In the genomic region with DNA sequence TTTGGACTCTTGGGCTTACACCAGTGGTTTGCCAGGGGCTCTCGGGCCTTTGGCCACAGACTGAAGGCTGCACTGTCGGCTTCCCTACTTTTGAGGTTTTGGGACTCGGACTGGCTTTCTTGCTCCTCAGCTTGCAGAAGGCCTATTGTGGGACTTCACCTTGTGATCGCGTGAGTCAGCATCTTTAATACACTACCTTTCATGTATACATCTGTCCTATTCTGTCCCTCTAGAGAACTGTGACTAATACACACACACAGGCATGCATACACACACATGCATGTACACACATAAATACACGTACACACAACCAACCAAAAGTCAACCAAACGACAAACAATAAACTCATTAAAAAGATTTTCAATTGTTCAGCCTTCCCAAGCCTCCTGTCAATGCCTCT, we compare ENCODE assay signal across 1 cellular context.
TF ChIP-seq lines count a peak whose summit lies in the region.
"Not testable (repeated sequence)": the region's sequence is repeated elsewhere in the genome, so short reads cannot be mapped to it uniquely, and the experiment has no call there.

No MANE protein-coding gene starts in this region.

TF ChIP-seq in A549, 52 proteins besides CTCF, POLR2A, EP300 and RAD21:
- not testable (repeated sequence) for TF ChIP-seq FOSL2 (IDR thresholded peaks at IDR 0.05)
- TF ChIP-seq FOSL2 (CRISPR knock-in tag; IDR thresholded peaks at IDR 0.05) (0 out of 2 replicates have a peak, but pooled peaks have one; percentile 4), MAFK (IDR thresholded peaks at IDR 0.05; ENCODE audit: partially characterized antibody) (peak; percentile 54)
